ENCODE assay signal across 8 cellular contexts in genomic region chr1:98045211-98046030, GRCh38.
DNase-seq lines count a peak whose midpoint lies in the region; ATAC-seq and TF ChIP-seq lines count a peak whose summit lies in the region.

No MANE protein-coding gene starts in this region.

- no peak overlapping the region for H3K27ac Mint-ChIP-seq in activated naive CD8-positive, alpha-beta T cell treated with anti-CD3 and anti-CD28 coated beads, Interleukin-2, amount 10 ng/mL, durations not matched to agents 7 days and 5 days
- H3K27ac Mint-ChIP-seq in Caco-2 (ENCODE audit: unreplicated experiment): no peak overlapping the region

- POLR2A ChIA-PET in activated naive CD8-positive, alpha-beta T cell treated with anti-CD3 and anti-CD28 coated beads, Interleukin-2, amount 10 ng/mL, durations not matched to agents 7 days and 5 days (lab: Charles Lee): no interaction called here
- POLR2A ChIA-PET in Caco-2 (lab: Charles Lee): no interaction called here

- H3K36me3 ChIP-seq in iPS DF 6.9 (ENCODE audit: control insufficient read depth, insufficient read depth, low read length) (no peaks in the 10 kb centered on the region; the same call in 1 of the 2 replicates), Caco-2 (ENCODE audit: control insufficient read depth, insufficient read depth, low read length) (no peaks in the 10 kb centered on the region)

- H3K4me1 Mint-ChIP-seq in activated naive CD8-positive, alpha-beta T cell treated with anti-CD3 and anti-CD28 coated beads, Interleukin-2, amount 10 ng/mL, durations not matched to agents 7 days and 5 days: peaks cover 26% of the 10 kb centered on the region
- H3K4me1 Mint-ChIP-seq in Caco-2 (ENCODE audit: low read depth, unreplicated experiment): no peaks in the 10 kb centered on the region

- H3K27me3 Mint-ChIP-seq in activated naive CD8-positive, alpha-beta T cell treated with anti-CD3 and anti-CD28 coated beads, Interleukin-2, amount 10 ng/mL, durations not matched to agents 7 days and 5 days: peaks cover 71% of the 10 kb centered on the region
- peaks cover 2% of the 10 kb centered on the region for H3K27me3 Mint-ChIP-seq in Caco-2 (ENCODE audit: insufficient read depth, unreplicated experiment)

- H3K4me3 Mint-ChIP-seq in activated naive CD8-positive, alpha-beta T cell treated with anti-CD3 and anti-CD28 coated beads, Interleukin-2, amount 10 ng/mL, durations not matched to agents 7 days and 5 days: peak overlapping the region; percentile 77
- H3K4me3 Mint-ChIP-seq in Caco-2 (ENCODE audit: unreplicated experiment): no peak overlapping the region

- no peak overlapping the region for H3K27ac ChIP-seq in iPS DF 6.9 (ENCODE audit: low read length)

- TF ChIP-seq POLR2A in GM18505 (IDR thresholded peaks at IDR 0.05; ENCODE audit: borderline replicate concordance, extremely low read depth, insufficient read depth, insufficient read length): no peak

- H3K27me3 ChIP-seq in iPS DF 6.9 (ENCODE audit: control insufficient read depth, insufficient read depth, low read length) (peaks cover 46% of the 10 kb centered on the region), Caco-2 (replicated peaks; ENCODE audit: control insufficient read depth, insufficient read depth, low read length) (no peaks in the 10 kb centered on the region)

- no CpG with 5 or more reads among the region's 70 CpGs for WGBS in iPS DF 6.9 (ENCODE audit: insufficient coverage, insufficient read length)

- no peaks in the 10 kb centered on the region for H3K36me3 Mint-ChIP-seq in activated naive CD8-positive, alpha-beta T cell treated with anti-CD3 and anti-CD28 coated beads, Interleukin-2, amount 10 ng/mL, durations not matched to agents 7 days and 5 days
- no peaks in the 10 kb centered on the region for H3K36me3 Mint-ChIP-seq in Caco-2 (ENCODE audit: insufficient read depth, unreplicated experiment)

- peaks cover 5% of the 10 kb centered on the region; the same call in 1 of the 2 replicates for H3K4me1 ChIP-seq in iPS DF 6.9 (ENCODE audit: control insufficient read depth, insufficient read depth, low read length)
- H3K4me1 ChIP-seq in Caco-2: no peaks in the 10 kb centered on the region

- intact Hi-C loops in posterior vena cava (cut with DNase I): no loop called here
- intact Hi-C loops in Caco-2 (cut with micrococcal nuclease; ENCODE audit: unreplicated experiment): no loop called here

- DNase-seq in activated effector memory CD4-positive, alpha-beta T cell treated with anti-CD3 and anti-CD28 coated beads, Interleukin-2, amount 50 U/mL, for 16 hours: peak; percentile 61
- no peak for DNase-seq in activated effector memory CD4-positive, alpha-beta T cell treated with Interleukin-2 at 50 U/mL for 16 hours
- DNase-seq in activated naive CD8-positive, alpha-beta T cell treated with anti-CD3 and anti-CD28 coated beads, Interleukin-2, amount 10 ng/mL, durations not matched to agents 7 days and 5 days: peak; percentile 41
- DNase-seq in iPS DF 6.9 (ENCODE audit: low read depth, low spot score): no peak
- peak; percentile 24 for DNase-seq in stimulated activated CD8-positive, alpha-beta memory T cell treated with anti-CD3 and anti-CD28 coated beads, Interleukin-4, amount 100 ng/mL, for 48 hours
- no peak for DNase-seq in posterior vena cava (ENCODE audit: low spot score)
- no peak for DNase-seq in Caco-2

- no peaks in the 10 kb centered on the region for H3K9me3 ChIP-seq in iPS DF 6.9 (ENCODE audit: control insufficient read depth, insufficient read depth, low read length)
- H3K9me3 ChIP-seq in Caco-2: no peaks in the 10 kb centered on the region

- H3K4me3 ChIP-seq in iPS DF 6.9 (ENCODE audit: low read length) (peak overlapping the region; percentile 56; the same call in 1 of the 2 replicates), Caco-2 (ENCODE audit: low read depth, low read length) (no peak overlapping the region)

- CTCF ChIA-PET in Caco-2 (lab: Charles Lee): no interaction called here

- peak; percentile 32 for ATAC-seq in activated naive CD8-positive, alpha-beta T cell treated with anti-CD3 and anti-CD28 coated beads, Interleukin-2, amount 10 ng/mL, durations not matched to agents 7 days and 5 days (ENCODE audit: low read depth)
- no peak for ATAC-seq in GM18505 (IDR thresholded peaks at IDR 0.05; ENCODE audit: unreplicated experiment)

- no peaks in the 10 kb centered on the region for H3K9me3 Mint-ChIP-seq in activated naive CD8-positive, alpha-beta T cell treated with anti-CD3 and anti-CD28 coated beads, Interleukin-2, amount 10 ng/mL, durations not matched to agents 7 days and 5 days
- H3K9me3 Mint-ChIP-seq in Caco-2 (ENCODE audit: unreplicated experiment): no peaks in the 10 kb centered on the region

- TF ChIP-seq CTCF in Caco-2 (IDR thresholded peaks at IDR 0.05; ENCODE audit: insufficient read depth in 1 of 2, low read depth in 1 of 2, low read length in 1 of 2, severe bottlenecking in 1 of 2, unreplicated experiment in 1 of 2): no peak

- BruUV-seq in Caco-2 (replicated peaks; lab: Mats Ljungman, UMichigan): no TSS peak

Comparison
In these comparisons a context has a peak if more than half of its experiments do, and no peak if none do; other contexts are left out.
1. DNase-seq: peak in activated effector memory CD4-positive, alpha-beta T cell treated with anti-CD3 and anti-CD28 coated beads, Interleukin-2, amount 50 U/mL, for 16 hours (single experiment), activated naive CD8-positive, alpha-beta T cell treated with anti-CD3 and anti-CD28 coated beads, Interleukin-2, amount 10 ng/mL, durations not matched to agents 7 days and 5 days (single experiment) and stimulated activated CD8-positive, alpha-beta memory T cell treated with anti-CD3 and anti-CD28 coated beads, Interleukin-4, amount 100 ng/mL, for 48 hours (single experiment); none in activated effector memory CD4-positive, alpha-beta T cell treated with Interleukin-2 at 50 U/mL for 16 hours (single experiment), iPS DF 6.9 (single experiment), posterior vena cava (single experiment) and Caco-2 (0 of 2).